9 cellular contexts compared by ENCODE assay signal in the genomic region with DNA sequence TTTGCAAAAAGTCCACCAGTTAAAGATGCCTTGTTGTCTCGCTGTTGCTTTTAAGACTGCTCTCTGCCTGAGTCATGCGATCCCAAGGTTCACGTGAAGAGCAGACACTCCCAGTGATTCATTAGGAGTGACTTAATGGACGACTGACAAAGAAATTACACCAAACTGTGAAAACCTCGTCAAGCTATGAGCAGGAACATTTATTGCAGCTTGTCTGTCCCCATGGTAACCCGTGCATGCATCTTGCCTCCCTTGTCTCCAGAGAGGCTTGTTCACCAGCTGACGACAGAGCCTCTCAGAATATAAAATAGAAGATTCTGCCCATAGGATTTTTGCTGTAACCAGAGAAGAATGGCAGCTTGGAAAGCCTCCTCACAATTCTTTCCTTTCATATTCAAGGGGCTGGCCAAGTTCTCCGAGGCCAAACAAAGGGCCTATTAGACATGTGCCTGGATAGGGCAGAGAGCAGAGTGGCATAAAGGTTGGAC.
DNase-seq lines count a peak whose midpoint lies in the region; ATAC-seq, FAIRE-seq and TF ChIP-seq lines count a peak whose summit lies in the region.
"Had no signal": no experiment of that assay in that cellular context is flagged by ENCODE, and none has a peak within 500 bp of the region (broad histone marks: within the 10 kb centered on the region; RNA-seq: fewer than 3 reads in every experiment).

No MANE protein-coding gene starts in this region.

- no peaks in the 10 kb centered on the region for H3K36me3 Mint-ChIP-seq in type B pancreatic cell

- in situ Hi-C loops in astrocyte of the cerebellum (cut with HindIII; ENCODE audit: low sequenced_read_pairs) = no loop called here

- no peaks in the 10 kb centered on the region for H3K9me3 Mint-ChIP-seq in type B pancreatic cell

- peaks cover 41% of the 10 kb centered on the region for H3K27me3 Mint-ChIP-seq in type B pancreatic cell

- ATAC-seq in HG03442 (IDR thresholded peaks at IDR 0.05; ENCODE audit: unreplicated experiment) = no peak

- no peak overlapping the region for H3K4me3 ChIP-seq in astrocyte of the cerebellum (ENCODE audit: low read depth, low read length)

- no peak for TF ChIP-seq CTCF in astrocyte of the cerebellum (IDR thresholded peaks at IDR 0.05; ENCODE audit: low read depth, low read length, missing control alignments)
- TF ChIP-seq CTCF in type B pancreatic cell (conservative IDR thresholded peaks at IDR 0.05) = no peak

- peaks cover 32% of the 10 kb centered on the region for H3K4me1 Mint-ChIP-seq in type B pancreatic cell (ENCODE audit: unreplicated experiment)

- peak; percentile 2 for DNase-seq in DMS153 (lab: John Stamatoyannopoulos, UW)
- DNase-seq in DMS153 treated with DMSO at 0.1 percent for 48 hours (lab: John Stamatoyannopoulos, UW; ENCODE audit: unreplicated experiment) = no peak
- peak; percentile 83 for DNase-seq in astrocyte of the cerebellum (ENCODE audit: low read depth)
- no peak for DNase-seq in type B pancreatic cell (ENCODE audit: extremely low spot score, unreplicated experiment)
- DNase-seq in T-helper 9 cell = no peak
- no peak for DNase-seq in SIG-M5 (lab: John Stamatoyannopoulos, UW)

- H3K27ac Mint-ChIP-seq in type B pancreatic cell = peak overlapping the region; percentile 66

- H3K4me3 Mint-ChIP-seq in type B pancreatic cell = peak overlapping the region; percentile 3

- FAIRE-seq in islet of Langerhans (lab: Jason Lieb, UNC) = peak; percentile 86
- FAIRE-seq: A204.1 had no signal

Comparison
In these comparisons a context has a peak if more than half of its experiments do, and no peak if none do; other contexts are left out.
1. DNase-seq: peak in DMS153 (single experiment) and astrocyte of the cerebellum (single experiment); none in DMS153 treated with DMSO at 0.1 percent for 48 hours (single experiment), type B pancreatic cell (single experiment), T-helper 9 cell (single experiment) and SIG-M5 (single experiment).